In the genomic region with DNA sequence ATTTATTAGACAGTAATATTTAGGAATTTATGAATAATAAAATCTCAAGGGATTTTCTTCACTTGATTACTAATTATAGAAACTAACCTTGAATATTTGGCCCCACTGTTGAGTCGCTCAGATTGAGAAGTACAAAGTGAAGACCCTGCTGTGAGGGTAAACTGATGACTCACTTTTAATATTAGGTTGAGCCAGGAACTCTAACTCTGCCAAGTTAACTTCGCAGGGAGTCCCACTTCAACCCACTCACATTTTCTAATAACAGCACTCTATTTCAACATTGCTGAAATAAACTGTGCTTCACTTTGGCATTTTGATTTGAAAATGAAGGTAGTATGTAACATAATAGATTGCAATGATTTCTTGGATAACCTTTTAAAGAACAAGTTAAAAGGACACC, we compare ENCODE assay signal across 28 cellular contexts.
DNase-seq lines count a peak whose midpoint lies in the region; ATAC-seq and TF ChIP-seq lines count a peak whose summit lies in the region.
"Had no signal": no experiment of that assay in that cellular context is flagged by ENCODE, and none has a peak within 500 bp of the region (broad histone marks: within the 10 kb centered on the region; RNA-seq: fewer than 3 reads in every experiment).

No MANE protein-coding gene starts in this region.

- no peak overlapping the region for H3K4me3 ChIP-seq in fibroblast of mammary gland (ENCODE audit: control insufficient read depth, low read depth, low read length)
- no peak overlapping the region for H3K4me3 ChIP-seq in H7 (ENCODE audit: insufficient read depth, low read depth, low read length)
- H3K4me3 ChIP-seq: BLaER1 treated with 17β-estradiol and CSF1 and Interleukin-3, amounts not matched to agents 10 nM and 100 nM; dorsolateral prefrontal cortex; esophagus squamous epithelium; GM23338; heart right ventricle; K562 had no signal

- CTCF ChIA-PET in RWPE1 (lab: Yijun Ruan, JAX) = no interaction called here

- TF ChIP-seq CTCF in fibroblast of mammary gland (conservative IDR thresholded peaks at IDR 0.05; ENCODE audit: control insufficient read depth, insufficient read depth, low read depth, low read length) (no peak), RWPE1 (conservative IDR thresholded peaks at IDR 0.05; ENCODE audit: low read depth) (no peak)

- peak; percentile 4 for DNase-seq in Ammon's horn (ENCODE audit: low spot score)
- DNase-seq in NCI-H69 (lab: John Stamatoyannopoulos, UW) = peak; percentile 95
- peak; percentile 44 for DNase-seq in fibroblast of mammary gland (ENCODE audit: low read depth)
- no peak for DNase-seq in RWPE1 (ENCODE audit: low spot score)
- no peak for DNase-seq in H7
- DNase-seq: activated CD4-positive, alpha-beta T cell treated with anti-CD3 and anti-CD28 coated beads, Interleukin-2, amount 50 U/mL, for 4 hours; activated naive CD8-positive, alpha-beta T cell treated with anti-CD3 and anti-CD28 coated beads, Interleukin-2, amount 50 U/mL, for 24 hours; activated T-cell treated with anti-CD3 and anti-CD28 coated beads, Interleukin-2, amount 50 U/mL, for 48 hours; Caco-2; dorsolateral prefrontal cortex; esophagus squamous epithelium; GF-D8; heart right ventricle; naive thymus-derived CD4-positive, alpha-beta T cell; NCI-H1436 treated with DMSO at 0.1 percent for 48 hours; PC-3; SK-N-SH; stimulated activated naive B cell treated with anti-CD40 and anti-IgM and Interleukin-4, amounts not matched to agents 10 μg/mL and 1 μg/mL and 100 μg/mL, for 72 hours; substantia nigra; trophoblast cell had no signal

- no peaks in the 10 kb centered on the region for H3K36me3 ChIP-seq in H7 (replicated peaks; ENCODE audit: control insufficient read depth, insufficient read depth, low read length)
- H3K36me3 ChIP-seq: BLaER1 treated with 17β-estradiol and CSF1 and Interleukin-3, amounts not matched to agents 10 nM and 100 nM; esophagus squamous epithelium; heart right ventricle; neutrophil had no signal

- H3K27me3 ChIP-seq in H7 (ENCODE audit: control insufficient read depth, insufficient read depth, low read length) = no peaks in the 10 kb centered on the region
- H3K27me3 ChIP-seq: BLaER1 treated with 17β-estradiol and CSF1 and Interleukin-3, amounts not matched to agents 10 nM and 100 nM; dorsolateral prefrontal cortex; esophagus squamous epithelium; heart right ventricle; neutrophil had no signal

- no peak for ATAC-seq in GM19395 (IDR thresholded peaks at IDR 0.05; ENCODE audit: unreplicated experiment)
- no peak for ATAC-seq in GM21737 (IDR thresholded peaks at IDR 0.05; ENCODE audit: unreplicated experiment)
- ATAC-seq: activated CD4-positive, CD25-positive, alpha-beta regulatory T cell treated with anti-CD3 and anti-CD28 coated beads, Interleukin-2, amount 50 U/mL, for 24 hours; activated naive CD8-positive, alpha-beta T cell treated with anti-CD3 and anti-CD28 coated beads, Interleukin-2, amount 50 U/mL, for 24 hours; GM23338; heart right ventricle; K562; naive thymus-derived CD4-positive, alpha-beta T cell; PC-3; stimulated activated naive B cell treated with anti-CD40 and anti-IgM and Interleukin-4, amounts not matched to agents 10 μg/mL and 1 μg/mL and 100 μg/mL, for 72 hours had no signal

- no peak for TF ChIP-seq RAD21 in Ishikawa (IDR thresholded peaks at IDR 0.05; ENCODE audit: low read depth)

- H3K27ac ChIP-seq in RWPE1 = no peak overlapping the region
- H3K27ac ChIP-seq: BLaER1 treated with 17β-estradiol and CSF1 and Interleukin-3, amounts not matched to agents 10 nM and 100 nM; esophagus squamous epithelium; heart right ventricle; neutrophil had no signal

- POLR2A ChIA-PET in RWPE1 (lab: Yijun Ruan, JAX; ENCODE audit: low non-redundant PET) = no interaction called here

- peak; percentile 73 for TF ChIP-seq EP300 in Ishikawa (IDR thresholded peaks at IDR 0.05; ENCODE audit: borderline replicate concordance)

TF ChIP-seq in Ishikawa, 13 proteins besides CTCF, POLR2A, EP300 and RAD21:
- TF ChIP-seq NFIC (IDR thresholded peaks at IDR 0.05) = peak; percentile 87
- peak; percentile 58 for TF ChIP-seq TEAD4 (IDR thresholded peaks at IDR 0.05)
- peak; percentile 53; the same call in 1 of the 2 replicates for TF ChIP-seq CEBPB (IDR thresholded peaks at IDR 0.05)
- TF ChIP-seq CREB1 (IDR thresholded peaks at IDR 0.05; ENCODE audit: low read depth) = no peak
- TF ChIP-seq, protein P1, sequence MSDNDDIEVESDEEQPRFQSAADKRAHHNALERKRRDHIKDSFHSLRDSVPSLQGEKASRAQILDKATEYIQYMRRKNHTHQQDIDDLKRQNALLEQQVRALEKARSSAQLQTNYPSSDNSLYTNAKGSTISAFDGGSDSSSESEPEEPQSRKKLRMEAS (IDR thresholded peaks at IDR 0.05) = 0 out of 2 replicates have a peak, but pooled peaks have one; percentile 18
- TF ChIP-seq EGR1 (IDR thresholded peaks at IDR 0.05) = peak; percentile 38; the same call in 1 of the 2 replicates
- TF ChIP-seq TCF12 (IDR thresholded peaks at IDR 0.05; ENCODE audit: low read depth) = peak; percentile 48; the same call in 1 of the 2 replicates
- no peak for TF ChIP-seq ZBTB7A (IDR thresholded peaks at IDR 0.05; ENCODE audit: low read depth)
- TF ChIP-seq YY1 (IDR thresholded peaks at IDR 0.05; ENCODE audit: low read depth) = no peak
- TF ChIP-seq, protein P2, sequence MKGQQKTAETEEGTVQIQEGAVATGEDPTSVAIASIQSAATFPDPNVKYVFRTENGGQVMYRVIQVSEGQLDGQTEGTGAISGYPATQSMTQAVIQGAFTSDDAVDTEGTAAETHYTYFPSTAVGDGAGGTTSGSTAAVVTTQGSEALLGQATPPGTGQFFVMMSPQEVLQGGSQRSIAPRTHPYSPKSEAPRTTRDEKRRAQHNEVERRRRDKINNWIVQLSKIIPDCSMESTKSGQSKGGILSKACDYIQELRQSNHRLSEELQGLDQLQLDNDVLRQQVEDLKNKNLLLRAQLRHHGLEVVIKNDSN (IDR thresholded peaks at IDR 0.05) = no peak

Comparison
In these comparisons a context has a peak if more than half of its experiments do, and no peak if none do; other contexts are left out.
1. DNase-seq: peak in Ammon's horn (single experiment), NCI-H69 (single experiment) and fibroblast of mammary gland (single experiment); none in RWPE1 (single experiment) and H7 (single experiment).